In genomic region chr2:159774370-159774990, GRCh38 we compare ENCODE assay signal across 17 cellular contexts. TPM values are rescaled to one million over a fixed set of nuclear protein-coding genes. Genes with fewer than 3 reads are reported as not detected.
DNase-seq lines count a peak whose midpoint lies in the region; ATAC-seq, FAIRE-seq and TF ChIP-seq lines count a peak whose summit lies in the region.
"Had no signal": no experiment of that assay in that cellular context is flagged by ENCODE, and none has a peak within 500 bp of the region (broad histone marks: within the 10 kb centered on the region; RNA-seq: fewer than 3 reads in every experiment).

No MANE protein-coding gene starts in this region.

- CTCF ChIA-PET in endothelial cell of umbilical vein (lab: Charles Lee), result interaction anchor here (0.9 to 1.9 kb wide), 4 partner anchors 12 to 34 kb away, joined by 3 to 6 read pairs (median 4); no protein-coding TSS in a partner anchor

- ATAC-seq in heart left ventricle, result peak in 3 of 4 donors; percentile 9 to 50 (median 18)
- ATAC-seq in left cardiac atrium, result no peak
- no peak for ATAC-seq in HG02852 (IDR thresholded peaks at IDR 0.05; ENCODE audit: unreplicated experiment)

- no peaks in the 10 kb centered on the region for H3K9me1 ChIP-seq in endothelial cell of umbilical vein (replicated peaks; ENCODE audit: control insufficient read depth, extremely low read depth, insufficient read depth, low read length)

- FAIRE-seq in endothelial cell of umbilical vein (lab: Jason Lieb, UNC), result no peak
- FAIRE-seq: bronchial epithelial cell had no signal

- POLR2A ChIA-PET in endothelial cell of umbilical vein (lab: Charles Lee), result no interaction called here

- H4K20me1 ChIP-seq in endothelial cell of umbilical vein (replicated peaks; ENCODE audit: control insufficient read depth, extremely low read depth, insufficient read depth, low read length), result no peaks in the 10 kb centered on the region

- intact Hi-C loops in heart left ventricle (cut with DNase I) (no loop called here), left cardiac atrium (cut with DNase I) (no loop called here), endothelial cell of umbilical vein (cut with micrococcal nuclease) (no loop called here)

- H3K9ac ChIP-seq in endothelial cell of umbilical vein (replicated peaks; ENCODE audit: extremely low read depth, insufficient read depth, low read length) (no peak overlapping the region), subcutaneous abdominal adipose tissue (ENCODE audit: low read length in 5 of 5) (no peak overlapping the region)

- WGBS in heart left ventricle, 4 donors, result 61 to 96% (median 69%) methylated on average over 3 of the region's 3 CpGs

- H3K4me1 ChIP-seq in heart left ventricle (peaks cover 0 to 13% (median 0%) of the 10 kb centered on the region in 12 donors), endothelial cell of umbilical vein (ENCODE audit: control insufficient read depth, extremely low read depth, insufficient read depth, low read length) (no peaks in the 10 kb centered on the region), subcutaneous abdominal adipose tissue (ENCODE audit: control insufficient read depth in 5 of 5, insufficient read depth in 5 of 5, low read length in 5 of 5) (peaks cover 0 to 12% (median 7%) of the 10 kb centered on the region in 5 donors)
- no peaks in the 10 kb centered on the region for H3K4me1 ChIP-seq in effector memory CD4-positive, alpha-beta T cell (ENCODE audit: control insufficient read depth, insufficient read depth, low read length, poor library complexity, severe bottlenecking)
- H3K4me1 ChIP-seq: sigmoid colon, transverse colon had no signal

- no peaks in the 10 kb centered on the region for H3K79me2 ChIP-seq in endothelial cell of umbilical vein (ENCODE audit: control insufficient read depth, insufficient read depth, low read length)

- no peaks in the 10 kb centered on the region for H3K27me3 ChIP-seq in heart left ventricle
- no peaks in the 10 kb centered on the region for H3K27me3 ChIP-seq in endothelial cell of umbilical vein (ENCODE audit: control insufficient read depth in 2 of 2, insufficient read depth in 2 of 2, low read length in 2 of 2)
- H3K27me3 ChIP-seq in subcutaneous abdominal adipose tissue (ENCODE audit: control insufficient read depth in 5 of 5, insufficient read depth in 4 of 5, low read length in 5 of 5), result no peaks in the 10 kb centered on the region
- no peaks in the 10 kb centered on the region for H3K27me3 ChIP-seq in effector memory CD4-positive, alpha-beta T cell (replicated peaks; ENCODE audit: control insufficient read depth, insufficient read depth, low read length, poor library complexity, severe bottlenecking)
- H3K27me3 ChIP-seq: sigmoid colon, transverse colon had no signal

- dilution Hi-C loops in endothelial cell of umbilical vein (cut with MboI; ENCODE audit: extremely low pct_ligation_motif_present, low sequenced_read_pairs), result no loop called here

- DNase-seq in heart left ventricle (no peak), left cardiac atrium (no peak), endothelial cell of umbilical vein (ENCODE audit: low read depth, low spot score) (no peak), T-helper 2 cell (no peak)
- DNase-seq in effector memory CD4-positive, alpha-beta T cell, result no peak
- DNase-seq: DMS79; mesenchymal stem cell; NCI-H1105 treated with DMSO at 0.1 percent for 48 hours; nucleus accumbens; sigmoid colon; stimulated activated CD4-positive, alpha-beta T cell treated with anti-CD3 and anti-CD28 coated beads, Interleukin-4, amount 100 ng/mL, for 4 hours; transverse colon had no signal

- TF ChIP-seq CTCF in heart left ventricle (IDR thresholded peaks at IDR 0.05), result no peak
- no peak for TF ChIP-seq CTCF in endothelial cell of umbilical vein (IDR thresholded peaks at IDR 0.05; ENCODE audit: extremely low read depth in 1 of 2, insufficient read depth in 1 of 2, low read depth in 1 of 2, low read length in 2 of 2)

- H3K9me3 ChIP-seq in heart left ventricle (no peaks in the 10 kb centered on the region), endothelial cell of umbilical vein (replicated peaks; ENCODE audit: control insufficient read depth, insufficient read depth, low read length) (no peaks in the 10 kb centered on the region), subcutaneous abdominal adipose tissue (ENCODE audit: control insufficient read depth in 5 of 5, low read length in 5 of 5) (no peaks in the 10 kb centered on the region)
- no peaks in the 10 kb centered on the region for H3K9me3 ChIP-seq in effector memory CD4-positive, alpha-beta T cell (ENCODE audit: control insufficient read depth, low read length)
- H3K9me3 ChIP-seq: sigmoid colon, transverse colon had no signal

- no peak overlapping the region for H3K27ac ChIP-seq in heart left ventricle
- no peak overlapping the region for H3K27ac ChIP-seq in endothelial cell of umbilical vein (ENCODE audit: insufficient read depth, low read depth, low read length)
- H3K27ac ChIP-seq in subcutaneous abdominal adipose tissue (ENCODE audit: low read depth, low read length), result peak overlapping the region; percentile 71
- H3K27ac ChIP-seq in effector memory CD4-positive, alpha-beta T cell (ENCODE audit: insufficient read depth, low read length, poor library complexity, severe bottlenecking), result no peak overlapping the region
- H3K27ac ChIP-seq: sigmoid colon, transverse colon had no signal

- no peak for TF ChIP-seq POLR2A in heart left ventricle (IDR thresholded peaks at IDR 0.05)
- peak; percentile 21 for TF ChIP-seq POLR2A in endothelial cell of umbilical vein (IDR thresholded peaks at IDR 0.05; ENCODE audit: low read depth, low read length)

- no peak overlapping the region for H2AFZ ChIP-seq in endothelial cell of umbilical vein (ENCODE audit: low read depth, low read length)

- no peak overlapping the region for H3K4me2 ChIP-seq in endothelial cell of umbilical vein (ENCODE audit: insufficient read depth, low read length)

- H3K4me3 ChIP-seq in heart left ventricle (no peak overlapping the region), endothelial cell of umbilical vein (replicated peaks in 1 of 3; ENCODE audit: insufficient read depth in 1 of 3, low read depth in 1 of 3, low read length in 3 of 3) (no peak overlapping the region), subcutaneous abdominal adipose tissue (ENCODE audit: low read depth in 1 of 5, low read length in 5 of 5) (no peak overlapping the region)
- H3K4me3 ChIP-seq in effector memory CD4-positive, alpha-beta T cell (ENCODE audit: insufficient read depth, low read depth, low read length, poor library complexity, severe bottlenecking), result no peak overlapping the region
- H3K4me3 ChIP-seq: sigmoid colon, SK-N-MC, transverse colon had no signal

- no TSS peak for BruUV-seq in endothelial cell of umbilical vein (replicated peaks; lab: Mats Ljungman, UMichigan)

- H3K36me3 ChIP-seq in heart left ventricle, result peaks cover 0 to 44% (median 34%) of the 10 kb centered on the region in 9 donors
- no peaks in the 10 kb centered on the region for H3K36me3 ChIP-seq in endothelial cell of umbilical vein (ENCODE audit: control insufficient read depth in 2 of 2, extremely low read depth in 1 of 2, insufficient read depth in 2 of 2, low read length in 2 of 2)
- H3K36me3 ChIP-seq in subcutaneous abdominal adipose tissue (ENCODE audit: control insufficient read depth in 5 of 5, insufficient read depth in 5 of 5, low read length in 5 of 5), result peaks cover 3 to 24% (median 15%) of the 10 kb centered on the region in 5 donors
- H3K36me3 ChIP-seq in effector memory CD4-positive, alpha-beta T cell (ENCODE audit: control insufficient read depth, insufficient read depth, low read length), result no peaks in the 10 kb centered on the region
- H3K36me3 ChIP-seq: transverse colon had no signal

TF ChIP-seq in endothelial cell of umbilical vein, 7 proteins besides CTCF, POLR2A, EP300 and RAD21:
- TF ChIP-seq MAX (IDR thresholded peaks at IDR 0.05; ENCODE audit: insufficient read depth, insufficient read length) (no peak), MYC (IDR thresholded peaks at IDR 0.05; ENCODE audit: low read depth, low read length) (no peak), EZH2 (IDR thresholded peaks at IDR 0.05; ENCODE audit: borderline replicate concordance, low read depth, low read length, severe bottlenecking) (no peak), JUN (IDR thresholded peaks at IDR 0.05; ENCODE audit: borderline replicate concordance, insufficient read depth, insufficient read length, low read depth) (no peak), POLR2AphosphoS5 (IDR thresholded peaks at IDR 0.05; ENCODE audit: insufficient read depth, low read depth, low read length) (no peak), GATA2 (IDR thresholded peaks at IDR 0.05; ENCODE audit: insufficient read depth, insufficient read length, low read depth, low read length) (no peak), FOS (IDR thresholded peaks at IDR 0.05; ENCODE audit: borderline replicate concordance, insufficient read depth, low read length) (no peak)

RNA-seq across cellular contexts. Expression of gene CD302, which starts 23.5 kb away (rescaled TPM):
- total RNA-seq in heart left ventricle (10 to 100 TPM in 7 of 9 donors, 1 to 10 TPM in 2; 9.0 to 24.9 (median 13.7) TPM), left cardiac atrium (10 to 100 TPM; 25.1 to 31.4 TPM), endothelial cell of umbilical vein (10.6 and 11.5 TPM in 2 replicates)
- polyA plus RNA-seq in heart left ventricle (1 to 10 TPM; 5.2 to 8.3 TPM), endothelial cell of umbilical vein (9.0 and 10.4 TPM in 2 replicates)
- polyA plus RNA-seq in PFSK-1 (2012; ENCODE audit: insufficient read length, low read depth), result 3.2 TPM
- polyA plus RNA-seq in endothelial cell of umbilical vein (2011; cell fraction: cytosol; rRNA removed), result 10.9 and 11.3 TPM in 2 replicates
- polyA plus RNA-seq in endothelial cell of umbilical vein (2011; cell fraction: nucleus; rRNA removed), result 4.8 and 6.1 TPM in 2 replicates
- 8.6 and 11.0 TPM in 2 replicates for polyA plus RNA-seq in endothelial cell of umbilical vein (2012)
- polyA minus RNA-seq in endothelial cell of umbilical vein, result 6.7 and 7.2 TPM in 2 replicates
- polyA minus RNA-seq in endothelial cell of umbilical vein (2011; cell fraction: cytosol; rRNA and poly(A)+ RNA removed), result not detected
- polyA minus RNA-seq in endothelial cell of umbilical vein (2011; cell fraction: nucleus; rRNA and poly(A)+ RNA removed), result 3.8 and 4.6 TPM in 2 replicates

Comparison
In these comparisons a context has a peak if more than half of its experiments do, and no peak if none do; other contexts are left out.
1. ATAC-seq: peak in heart left ventricle (3 of 4); none in left cardiac atrium (0 of 2) and HG02852 (single experiment).